Comparison of ENCODE assay signal across 23 cellular contexts in genomic region chr16:7116734-7117133, GRCh38.
"Had no signal": no experiment of that assay in that cellular context is flagged by ENCODE, and none has a peak within 500 bp of the region (broad histone marks: within the 10 kb centered on the region; RNA-seq: fewer than 3 reads in every experiment).

No MANE protein-coding gene starts in this region.

- H3K9me3 Mint-ChIP-seq: type B pancreatic cell had no signal

- H3K36me3 Mint-ChIP-seq: stimulated activated effector memory CD8-positive, alpha-beta T cell treated with anti-CD3 and anti-CD28 coated beads, Interleukin-12 subunit alpha, Interleukin-12 subunit beta, amount 100 ng/mL, for 72 hours; stimulated activated memory B cell treated with anti-CD40 and anti-IgM and Interleukin-4, amounts not matched to agents 10 μg/mL and 1 μg/mL and 100 μg/mL, for 72 hours; type B pancreatic cell had no signal

- H3K4me3 Mint-ChIP-seq: stimulated activated effector memory CD8-positive, alpha-beta T cell treated with anti-CD3 and anti-CD28 coated beads, Interleukin-12 subunit alpha, Interleukin-12 subunit beta, amount 100 ng/mL, for 72 hours; stimulated activated memory B cell treated with anti-CD40 and anti-IgM and Interleukin-4, amounts not matched to agents 10 μg/mL and 1 μg/mL and 100 μg/mL, for 72 hours; stimulated activated naive CD8-positive, alpha-beta T cell treated with anti-CD3 and anti-CD28 coated beads, Interleukin-15, amount 100 ng/mL, for 72 hours; stimulated activated naive CD8-positive, alpha-beta T cell treated with anti-CD3 and anti-CD28 coated beads, Interleukin-15, Interleukin-2, amounts not matched to agents 100 ng/mL and 50 ng/mL, for 24 hours; type B pancreatic cell had no signal

- H3K4me1 Mint-ChIP-seq: stimulated activated effector memory CD8-positive, alpha-beta T cell treated with anti-CD3 and anti-CD28 coated beads, Interleukin-12 subunit alpha, Interleukin-12 subunit beta, amount 100 ng/mL, for 72 hours; stimulated activated memory B cell treated with anti-CD40 and anti-IgM and Interleukin-4, amounts not matched to agents 10 μg/mL and 1 μg/mL and 100 μg/mL, for 72 hours; stimulated activated naive CD8-positive, alpha-beta T cell treated with anti-CD3 and anti-CD28 coated beads, Interleukin-15, amount 100 ng/mL, for 72 hours had no signal

- ATAC-seq: stimulated activated effector memory CD8-positive, alpha-beta T cell treated with anti-CD3 and anti-CD28 coated beads, Interleukin-12 subunit alpha, Interleukin-12 subunit beta, amount 100 ng/mL, for 72 hours; stimulated activated memory B cell treated with anti-CD40 and anti-IgM and Interleukin-4, amounts not matched to agents 10 μg/mL and 1 μg/mL and 100 μg/mL, for 72 hours; stimulated activated naive CD8-positive, alpha-beta T cell treated with anti-CD3 and anti-CD28 coated beads, Interleukin-15, amount 100 ng/mL, for 72 hours; stimulated activated naive CD8-positive, alpha-beta T cell treated with anti-CD3 and anti-CD28 coated beads, Interleukin-15, Interleukin-2, amounts not matched to agents 100 U/mL and 50 U/mL, for 24 hours; upper lobe of right lung had no signal

- H3K27ac Mint-ChIP-seq: stimulated activated effector memory CD8-positive, alpha-beta T cell treated with anti-CD3 and anti-CD28 coated beads, Interleukin-12 subunit alpha, Interleukin-12 subunit beta, amount 100 ng/mL, for 72 hours; stimulated activated memory B cell treated with anti-CD40 and anti-IgM and Interleukin-4, amounts not matched to agents 10 μg/mL and 1 μg/mL and 100 μg/mL, for 72 hours; stimulated activated naive CD8-positive, alpha-beta T cell treated with anti-CD3 and anti-CD28 coated beads, Interleukin-15, Interleukin-2, amounts not matched to agents 100 ng/mL and 50 ng/mL, for 24 hours; type B pancreatic cell had no signal

- DNase-seq: stimulated activated CD4-positive, alpha-beta T cell treated with anti-CD3 and anti-CD28 coated beads, Interleukin-2, amount 100 ng/mL, for 48 hours; stimulated activated CD4-positive, alpha-beta T cell treated with anti-CD3 and anti-CD28 coated beads, Interleukin-4, amount 100 ng/mL, for 1 hour; stimulated activated CD4-positive, alpha-beta T cell treated with anti-CD3 and anti-CD28 coated beads, Interleukin-4, amount 100 ng/mL, for 24 hours; stimulated activated CD4-positive, alpha-beta T cell treated with anti-CD3 and anti-CD28 coated beads, Interleukin-4, amount 100 ng/mL, for 4 hours; stimulated activated CD8-positive, alpha-beta memory T cell treated with anti-CD3 and anti-CD28 coated beads, Interleukin-4, amount 100 ng/mL, for 48 hours; stimulated activated naive CD4-positive, alpha-beta T cell; stimulated activated naive CD4-positive, alpha-beta T cell treated with Interleukin-2 at 50 U/mL for 16 hours; stimulated activated naive CD8-positive, alpha-beta T cell treated with anti-CD3 and anti-CD28 coated beads, Interleukin-15, amount 100 ng/mL, for 72 hours; stimulated activated naive CD8-positive, alpha-beta T cell treated with anti-CD3 and anti-CD28 coated beads, Interleukin-15, Interleukin-2, amounts not matched to agents 100 U/mL and 50 U/mL, for 24 hours; stomach; substantia nigra; testis; thyroid gland; tibial artery; transverse colon; trophoblast cell; upper lobe of left lung; upper lobe of right lung; uterus had no signal

- H3K27me3 Mint-ChIP-seq: stimulated activated memory B cell treated with anti-CD40 and anti-IgM and Interleukin-4, amounts not matched to agents 10 μg/mL and 1 μg/mL and 100 μg/mL, for 72 hours; stimulated activated naive CD8-positive, alpha-beta T cell treated with anti-CD3 and anti-CD28 coated beads, Interleukin-15, amount 100 ng/mL, for 72 hours; stimulated activated naive CD8-positive, alpha-beta T cell treated with anti-CD3 and anti-CD28 coated beads, Interleukin-15, Interleukin-2, amounts not matched to agents 100 ng/mL and 50 ng/mL, for 24 hours had no signal
